Comparison of ENCODE assay signal across 9 cellular contexts in the genomic region with DNA sequence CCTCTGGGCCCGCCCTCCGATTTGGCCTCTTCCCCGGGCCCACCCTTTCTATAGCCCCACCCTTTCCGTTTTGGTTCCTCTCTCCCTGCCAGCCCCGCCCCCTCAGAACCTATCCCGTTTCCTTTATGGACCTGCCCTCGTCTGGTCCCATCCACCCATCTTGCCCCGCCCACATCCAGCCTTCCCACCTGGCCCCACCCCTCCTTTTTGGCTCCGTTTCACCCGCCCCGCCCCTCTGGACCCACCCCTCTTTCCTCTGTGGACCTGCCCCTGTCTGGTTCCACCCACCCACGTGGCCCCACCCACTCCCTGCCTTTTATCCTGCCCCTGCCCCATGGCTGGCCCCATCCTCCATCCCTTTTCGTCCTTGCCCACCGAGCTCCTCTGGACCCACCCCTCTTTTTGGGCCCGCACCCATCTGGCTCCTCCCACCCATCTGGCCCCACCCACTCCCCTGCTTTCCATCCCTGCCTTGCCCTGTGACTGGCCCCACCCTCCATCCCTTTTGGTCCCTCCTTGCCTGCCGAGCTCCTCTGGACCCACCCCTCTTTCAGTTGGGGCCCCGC.
DNase-seq lines count a peak whose midpoint lies in the region; ATAC-seq lines count a peak whose summit lies in the region.
"Had no signal": no experiment of that assay in that cellular context is flagged by ENCODE, and none has a peak within 500 bp of the region (broad histone marks: within the 10 kb centered on the region; RNA-seq: fewer than 3 reads in every experiment).

No MANE protein-coding gene starts in this region.

- WGBS in iPS DF 6.9 (ENCODE audit: insufficient coverage, insufficient read length), result no CpG with 5 or more reads among the region's 17 CpGs

- H3K4me1 Mint-ChIP-seq in activated T-cell treated with anti-CD3 and anti-CD28 coated beads, Interleukin-2, amount 50 U/mL, for 24 hours (ENCODE audit: low read depth), result peaks cover 17% of the 10 kb centered on the region

- H3K27me3 Mint-ChIP-seq in activated T-cell treated with anti-CD3 and anti-CD28 coated beads, Interleukin-2, amount 50 U/mL, for 24 hours, result peaks cover 56% of the 10 kb centered on the region

- H3K9me3 ChIP-seq in iPS DF 6.9 (ENCODE audit: control insufficient read depth, insufficient read depth, low read length), result no peaks in the 10 kb centered on the region

- no peak overlapping the region; the same call in 1 of the 2 replicates for H3K4me3 ChIP-seq in iPS DF 6.9 (ENCODE audit: low read length)
- H3K4me3 ChIP-seq: skin epidermis had no signal

- no peak overlapping the region for H3K27ac ChIP-seq in iPS DF 6.9 (ENCODE audit: low read length)

- no peak overlapping the region for H3K27ac Mint-ChIP-seq in activated T-cell treated with anti-CD3 and anti-CD28 coated beads, Interleukin-2, amount 50 U/mL, for 24 hours

- H3K4me1 ChIP-seq in iPS DF 6.9 (ENCODE audit: control insufficient read depth, insufficient read depth, low read length), result peaks cover 6% of the 10 kb centered on the region

- DNase-seq in Daoy (ENCODE audit: low read depth), result peak; percentile 50
- DNase-seq in NCI-H526 treated with DMSO at 0.1 percent for 48 hours (lab: John Stamatoyannopoulos, UW), result peak; percentile 61
- DNase-seq in activated T-cell treated with anti-CD3 and anti-CD28 coated beads, Interleukin-2, amount 50 U/mL, for 24 hours, result peak; percentile 70
- peak; percentile 81 for DNase-seq in iPS DF 6.9 (ENCODE audit: low read depth, low spot score)
- DNase-seq in stimulated activated CD8-positive, alpha-beta memory T cell treated with anti-CD3 and anti-CD28 coated beads, Interleukin-7, amount 100 ng/mL, for 4 hours (ENCODE audit: low read depth in 2 of 2), result peak; percentile 7 to 15
- no peak for DNase-seq in GDM1 (lab: John Stamatoyannopoulos, UW)
- DNase-seq in AG08395 (ENCODE audit: low spot score), result no peak

- H3K36me3 ChIP-seq in iPS DF 6.9 (ENCODE audit: control insufficient read depth, insufficient read depth, low read length), result no peaks in the 10 kb centered on the region

- no peaks in the 10 kb centered on the region for H3K27me3 ChIP-seq in iPS DF 6.9 (ENCODE audit: control insufficient read depth, insufficient read depth, low read length)

- no peak for ATAC-seq in GM19023 (IDR thresholded peaks at IDR 0.05; ENCODE audit: unreplicated experiment)

- H3K4me3 Mint-ChIP-seq in activated T-cell treated with anti-CD3 and anti-CD28 coated beads, Interleukin-2, amount 50 U/mL, for 24 hours, result peak overlapping the region; percentile 52

- no peaks in the 10 kb centered on the region for H3K9me3 Mint-ChIP-seq in activated T-cell treated with anti-CD3 and anti-CD28 coated beads, Interleukin-2, amount 50 U/mL, for 24 hours

- no peaks in the 10 kb centered on the region for H3K36me3 Mint-ChIP-seq in activated T-cell treated with anti-CD3 and anti-CD28 coated beads, Interleukin-2, amount 50 U/mL, for 24 hours (ENCODE audit: low read depth)

Comparison
In these comparisons a context has a peak if more than half of its experiments do, and no peak if none do; other contexts are left out.
1. DNase-seq: peak in Daoy (single experiment), NCI-H526 treated with DMSO at 0.1 percent for 48 hours (single experiment), activated T-cell treated with anti-CD3 and anti-CD28 coated beads, Interleukin-2, amount 50 U/mL, for 24 hours (single experiment), iPS DF 6.9 (single experiment) and stimulated activated CD8-positive, alpha-beta memory T cell treated with anti-CD3 and anti-CD28 coated beads, Interleukin-7, amount 100 ng/mL, for 4 hours (2 of 2); none in GDM1 (single experiment) and AG08395 (single experiment).